18 cellular contexts compared by ENCODE assay signal in genomic region chr16:3118204-3118790, GRCh38. TPM values are rescaled to one million over a fixed set of nuclear protein-coding genes. Genes with fewer than 3 reads are reported as not detected.
DNase-seq lines count a peak whose midpoint lies in the region; ATAC-seq, FAIRE-seq and TF ChIP-seq lines count a peak whose summit lies in the region.
"Had no signal": no experiment of that assay in that cellular context is flagged by ENCODE, and none has a peak within 500 bp of the region (broad histone marks: within the 10 kb centered on the region; RNA-seq: fewer than 3 reads in every experiment).

No MANE protein-coding gene starts in this region.

- H2BK12ac ChIP-seq in neuronal stem cell (ENCODE audit: low read length), result no peak overlapping the region

- H3K27me3 Mint-ChIP-seq in chondrocyte (ENCODE audit: low read depth), result no peaks in the 10 kb centered on the region
- H3K27me3 Mint-ChIP-seq in activated CD4-positive, alpha-beta memory T cell treated with anti-CD3 and anti-CD28 coated beads, Interleukin-2, amount 10 ng/mL, durations not matched to agents 7 days and 5 days, result peaks cover 12% of the 10 kb centered on the region

- H2BK5ac ChIP-seq in IMR-90 (ENCODE audit: low read depth, low read length, poor library complexity, severe bottlenecking) (peak overlapping the region; percentile 33), neuronal stem cell (ENCODE audit: low read length) (peak overlapping the region; percentile 13)

- no CpG with 5 or more reads among the region's 16 CpGs for WGBS in IMR-90 (ENCODE audit: extremely low coverage in 2 of 2, insufficient read length in 1 of 2), 2 experiments
- no CpG with 5 or more reads among the region's 16 CpGs for WGBS in neuronal stem cell (ENCODE audit: extremely low coverage in 2 of 2, insufficient read length in 2 of 2, insufficient replicate concordance in 1 of 2), 2 donors

- 0 out of 2 replicates have a peak, but pooled peaks cover 2% of the 10 kb centered on the region for H3K9me1 ChIP-seq in IMR-90 (ENCODE audit: insufficient read depth, low read length)

- H3K27ac ChIP-seq in IMR-90 (ENCODE audit: insufficient read depth, low read length), result no peak overlapping the region
- no peak overlapping the region for H3K27ac ChIP-seq in neuronal stem cell (replicated peaks; ENCODE audit: low read length)
- H3K27ac ChIP-seq: A549 had no signal

- H2AK5ac ChIP-seq in IMR-90 (ENCODE audit: low read depth, low read length) (no peak overlapping the region), neuronal stem cell (ENCODE audit: low read depth, low read length) (no peak overlapping the region)

- H3K27me3 ChIP-seq in IMR-90 (ENCODE audit: control insufficient read depth, insufficient read depth, low read length) (no peaks in the 10 kb centered on the region), neuronal stem cell (ENCODE audit: control insufficient read depth in 3 of 3, insufficient read depth in 3 of 3, low read depth in 1 of 3, low read length in 3 of 3) (no peaks in the 10 kb centered on the region)

- H3K36me3 Mint-ChIP-seq in chondrocyte (ENCODE audit: low read depth), result peaks cover 12% of the 10 kb centered on the region
- no peaks in the 10 kb centered on the region for H3K36me3 Mint-ChIP-seq in activated CD4-positive, alpha-beta memory T cell treated with anti-CD3 and anti-CD28 coated beads, Interleukin-2, amount 10 ng/mL, durations not matched to agents 7 days and 5 days (ENCODE audit: low read depth)

- no peak overlapping the region for H3K27ac Mint-ChIP-seq in chondrocyte (ENCODE audit: unreplicated experiment)
- H3K27ac Mint-ChIP-seq in activated CD4-positive, alpha-beta memory T cell treated with anti-CD3 and anti-CD28 coated beads, Interleukin-2, amount 10 ng/mL, durations not matched to agents 7 days and 5 days, result no peak overlapping the region
- H3K27ac Mint-ChIP-seq: CD8-positive, alpha-beta T cell had no signal

- ATAC-seq in IMR-90 (ENCODE audit: low read depth) (no peak), HG02981 (IDR thresholded peaks at IDR 0.05; ENCODE audit: unreplicated experiment) (no peak)
- ATAC-seq: A549; CD8-positive, alpha-beta T cell had no signal

- H2AFZ ChIP-seq in IMR-90 (replicated peaks; ENCODE audit: low read length, poor library complexity), result no peak overlapping the region
- no peak overlapping the region for H2AFZ ChIP-seq in neuronal stem cell (ENCODE audit: low read length)

- H3K18ac ChIP-seq in IMR-90 (ENCODE audit: low read depth, low read length) (no peak overlapping the region), neuronal stem cell (ENCODE audit: low read length) (no peak overlapping the region)

- H3K36me3 ChIP-seq in IMR-90 (ENCODE audit: control insufficient read depth, insufficient read depth, low read length), result peaks cover 46% of the 10 kb centered on the region
- H3K36me3 ChIP-seq in neuronal stem cell (replicated peaks in 1 of 2; ENCODE audit: control insufficient read depth in 2 of 2, insufficient read depth in 2 of 2, low read length in 2 of 2), result peaks cover 36 to 58% of the 10 kb centered on the region in 2 donors

- TF ChIP-seq RAD21 in IMR-90 (IDR thresholded peaks at IDR 0.05; ENCODE audit: low read length), result no peak

- no peak overlapping the region for H2BK15ac ChIP-seq in IMR-90 (ENCODE audit: low read depth, low read length)
- no peak overlapping the region for H2BK15ac ChIP-seq in neuronal stem cell (ENCODE audit: low read length)

- H3K79me1 ChIP-seq in IMR-90 (ENCODE audit: low read depth in 1 of 2, low read length in 2 of 2) (peaks cover 19 to 24% of the 10 kb centered on the region in 2 experiments), neuronal stem cell (ENCODE audit: low read depth, low read length) (peaks cover 8% of the 10 kb centered on the region)

- H4K8ac ChIP-seq in IMR-90 (ENCODE audit: low read depth in 2 of 2, low read length in 2 of 2) (no peak overlapping the region), neuronal stem cell (ENCODE audit: low read depth, low read length) (no peak overlapping the region)

- no peaks in the 10 kb centered on the region for H4K20me1 ChIP-seq in IMR-90 (ENCODE audit: insufficient read depth, low read length)

- peaks cover 14% of the 10 kb centered on the region for H3K4me1 Mint-ChIP-seq in chondrocyte (ENCODE audit: low read depth)
- H3K4me1 Mint-ChIP-seq in activated CD4-positive, alpha-beta memory T cell treated with anti-CD3 and anti-CD28 coated beads, Interleukin-2, amount 10 ng/mL, durations not matched to agents 7 days and 5 days, result peaks cover 6% of the 10 kb centered on the region

- no peak for TF ChIP-seq POLR2A in GM12892 (IDR thresholded peaks at IDR 0.05; ENCODE audit: low read depth, low read length)
- TF ChIP-seq POLR2A in IMR-90 (IDR thresholded peaks at IDR 0.05; ENCODE audit: low read depth, low read length), result no peak

- H3K4me2 ChIP-seq in IMR-90 (ENCODE audit: low read depth, low read length) (no peak overlapping the region), neuronal stem cell (ENCODE audit: insufficient read depth, low read length, poor library complexity, severe bottlenecking) (no peak overlapping the region)
- H3K4me2 ChIP-seq: A549 had no signal

- dilution Hi-C loops in IMR-90 (cut with HindIII; ENCODE audit: low sequenced_read_pairs, unreplicated experiment), result no loop called here

- H3K4me3 ChIP-seq in IMR-90 (ENCODE audit: insufficient read depth, low read depth, low read length), result no peak overlapping the region
- H3K4me3 ChIP-seq in neuronal stem cell (ENCODE audit: low read length in 2 of 2), result peak overlapping the region in 1 of 2 donors; percentile 30
- H3K4me3 ChIP-seq: A549 had no signal

- no peak overlapping the region for H3K14ac ChIP-seq in IMR-90 (replicated peaks; ENCODE audit: low read depth, low read length)
- H3K14ac ChIP-seq in neuronal stem cell (ENCODE audit: low read length), result no peak overlapping the region

- H3K9me3 Mint-ChIP-seq in chondrocyte (ENCODE audit: low read depth), result no peaks in the 10 kb centered on the region
- no peaks in the 10 kb centered on the region for H3K9me3 Mint-ChIP-seq in activated CD4-positive, alpha-beta memory T cell treated with anti-CD3 and anti-CD28 coated beads, Interleukin-2, amount 10 ng/mL, durations not matched to agents 7 days and 5 days
- H3K9me3 Mint-ChIP-seq: CD14-positive monocyte; CD8-positive, alpha-beta T cell had no signal

- no peak overlapping the region for H3K56ac ChIP-seq in IMR-90 (ENCODE audit: extremely low read depth, insufficient read depth, low read length)

- H2BK120ac ChIP-seq in IMR-90 (ENCODE audit: low read depth, low read length) (no peak overlapping the region), neuronal stem cell (ENCODE audit: low read depth, low read length) (no peak overlapping the region)

- H3K9me3 ChIP-seq in IMR-90 (ENCODE audit: control insufficient read depth, insufficient read depth, low read length) (no peaks in the 10 kb centered on the region), neuronal stem cell (replicated peaks in 1 of 2; ENCODE audit: control insufficient read depth in 2 of 2, insufficient read depth in 1 of 2, low read depth in 1 of 2, low read length in 2 of 2) (no peaks in the 10 kb centered on the region)
- H3K9me3 ChIP-seq: A549 had no signal

- TF ChIP-seq CTCF in IMR-90 (conservative IDR thresholded peaks at IDR 0.05; ENCODE audit: low read depth, low read length), result no peak
- no peak for TF ChIP-seq CTCF in chondrocyte (IDR thresholded peaks at IDR 0.05)

- no peak for FAIRE-seq in GM12892 (lab: Jason Lieb, UNC)
- FAIRE-seq: A549, H1 had no signal

- no peak overlapping the region for H4K91ac ChIP-seq in IMR-90 (ENCODE audit: insufficient read depth, low read depth, low read length)
- no peak overlapping the region for H4K91ac ChIP-seq in neuronal stem cell (ENCODE audit: low read depth, low read length, poor library complexity)

- intact Hi-C loops in IMR-90 (cut with micrococcal nuclease), result no loop called here

- H3K4ac ChIP-seq in IMR-90 (ENCODE audit: low read depth, low read length), result no peak overlapping the region
- H3K4ac ChIP-seq in neuronal stem cell (ENCODE audit: low read length), result no peak overlapping the region

- no peak overlapping the region for H3K4me3 Mint-ChIP-seq in chondrocyte (ENCODE audit: unreplicated experiment)
- H3K4me3 Mint-ChIP-seq in activated CD4-positive, alpha-beta memory T cell treated with anti-CD3 and anti-CD28 coated beads, Interleukin-2, amount 10 ng/mL, durations not matched to agents 7 days and 5 days, result no peak overlapping the region
- H3K4me3 Mint-ChIP-seq: CD14-positive monocyte; CD8-positive, alpha-beta T cell had no signal

- no peak overlapping the region for H3K23ac ChIP-seq in IMR-90 (ENCODE audit: low read depth, low read length)
- no peak overlapping the region for H3K23ac ChIP-seq in neuronal stem cell (ENCODE audit: low read depth, low read length, poor library complexity)

- POLR2A ChIA-PET in IMR-90 (lab: Charles Lee; ENCODE audit: unreplicated experiment), result no interaction called here
- POLR2A ChIA-PET in activated CD4-positive, alpha-beta memory T cell treated with anti-CD3 and anti-CD28 coated beads, Interleukin-2, amount 10 ng/mL, durations not matched to agents 7 days and 5 days (lab: Charles Lee), result interaction anchor here (1.8 kb wide), 1 partner anchor 16 kb away, joined by 4 read pairs; the partner anchor contains the start of gene ZNF213

- H3K4me1 ChIP-seq in IMR-90 (ENCODE audit: control insufficient read depth, insufficient read depth, low read length) (peaks cover 9% of the 10 kb centered on the region), neuronal stem cell (ENCODE audit: control insufficient read depth in 2 of 2, insufficient read depth in 1 of 2, low read depth in 1 of 2, low read length in 2 of 2) (peaks cover 2 to 3% of the 10 kb centered on the region in 2 donors)

- peak overlapping the region; percentile 70 for H2AK9ac ChIP-seq in IMR-90 (replicated peaks; ENCODE audit: low read depth, low read length, poor library complexity)

- H2BK20ac ChIP-seq in IMR-90 (ENCODE audit: low read depth, low read length), result no peak overlapping the region

- in situ Hi-C loops in IMR-90 (cut with MboI; ENCODE audit: low sequenced_read_pairs), result no loop called here

- no peak overlapping the region for H3K9ac ChIP-seq in IMR-90 (ENCODE audit: low read depth, low read length)
- no peak overlapping the region for H3K9ac ChIP-seq in neuronal stem cell (ENCODE audit: low read depth, low read length, poor library complexity)

- BruUV-seq in IMR-90 (replicated peaks; lab: Mats Ljungman, UMichigan), result no TSS peak

- DNase-seq in GM12892 (ENCODE audit: insufficient read length), result peak; percentile 16
- no peak for DNase-seq in IMR-90
- peak; percentile 83 for DNase-seq in chondrocyte (ENCODE audit: low spot score)
- no peak for DNase-seq in neuronal stem cell (ENCODE audit: low spot score)
- DNase-seq in cerebellar nuclear complex (lab: John Stamatoyannopoulos, UW), result no peak
- DNase-seq in activated CD4-positive, alpha-beta memory T cell treated with anti-CD3 and anti-CD28 coated beads, Interleukin-2, amount 10 ng/mL, durations not matched to agents 7 days and 5 days, result no peak
- DNase-seq: CD8-positive, alpha-beta T cell; COR-L47; DND-41; GDM1; HCEC 1CT had no signal

- CTCF ChIA-PET in IMR-90 (lab: Yijun Ruan, JAX), result no interaction called here
- CTCF ChIA-PET in activated CD4-positive, alpha-beta memory T cell treated with anti-CD3 and anti-CD28 coated beads, Interleukin-2, amount 10 ng/mL, durations not matched to agents 7 days and 5 days (lab: Charles Lee), result interaction anchor here (1.1 to 2.1 kb wide), 5 partner anchors 10 to 87 kb away, joined by 3 to 14 read pairs (median 5); partner anchors contain the start of gene ZNF213

- no peak overlapping the region for H4K5ac ChIP-seq in IMR-90 (ENCODE audit: low read depth, low read length)

RNA-seq across cellular contexts. Expression of gene ZNF205, which starts 5.9 kb away (rescaled TPM):
- polyA plus RNA-seq in GM12892 (2012; ENCODE audit: missing spikeins), result not detected
- total RNA-seq in IMR-90 (2012; rRNA removed), result 8.2 and 8.3 TPM in 2 replicates
- 12.7 and 14.5 TPM in 2 replicates for polyA plus RNA-seq in IMR-90 (2012; rRNA removed)
- polyA plus RNA-seq in IMR-90 (2012; cell fraction: cytosol; rRNA removed), result 9.2 and 18.7 TPM in 2 replicates
- polyA plus RNA-seq in IMR-90 (2012; cell fraction: nucleus; rRNA removed; ENCODE audit: low replicate concordance), result 15.6 and 43.0 TPM in 2 replicates
- 12.9 to 13.7 TPM (median 13.2 TPM) in 3 replicates for total RNA-seq in chondrocyte
- 10.4 TPM for polyA plus RNA-seq in neuronal stem cell (2013, experiment 1 of 2)
- polyA plus RNA-seq in neuronal stem cell (2013, experiment 2 of 2), result 9.9 TPM
- not detected for total RNA-seq in activated CD4-positive, alpha-beta memory T cell treated with anti-CD3 and anti-CD28 coated beads, Interleukin-2, amount 10 ng/mL, durations not matched to agents 7 days and 5 days
- total RNA-seq: CD8-positive, alpha-beta T cell had no signal

RNA-seq across cellular contexts. Expression of gene ZNF213, which starts 16.5 kb away (rescaled TPM):
- polyA plus RNA-seq in GM12892 (2012; ENCODE audit: missing spikeins), result 1.6 TPM
- total RNA-seq in IMR-90 (2012; rRNA removed) (0.56 and 0.72 TPM in 2 replicates), chondrocyte (10.6 to 13.0 TPM (median 10.8 TPM) in 3 replicates)
- 4.0 and 4.1 TPM in 2 replicates for polyA plus RNA-seq in IMR-90 (2012; rRNA removed)
- polyA plus RNA-seq in IMR-90 (2012; cell fraction: cytosol; rRNA removed), result 2.3 and 4.0 TPM in 2 replicates
- 1.7 and 4.7 TPM in 2 replicates for polyA plus RNA-seq in IMR-90 (2012; cell fraction: nucleus; rRNA removed; ENCODE audit: low replicate concordance)
- 8.2 TPM for polyA plus RNA-seq in neuronal stem cell (2013, experiment 1 of 2)
- 7.9 TPM for polyA plus RNA-seq in neuronal stem cell (2013, experiment 2 of 2)
- total RNA-seq in activated CD4-positive, alpha-beta memory T cell treated with anti-CD3 and anti-CD28 coated beads, Interleukin-2, amount 10 ng/mL, durations not matched to agents 7 days and 5 days, result 10 to 100 TPM; 10.5 to 11.6 TPM

RNA-seq across cellular contexts. Expression of gene ZSCAN10, which starts 19.2 kb away (rescaled TPM):
- polyA plus RNA-seq in GM12892 (2012; ENCODE audit: missing spikeins), result not detected
- total RNA-seq in IMR-90 (2012; rRNA removed) (not detected in 2 replicates), chondrocyte (not detected in 3 replicates)
- polyA plus RNA-seq in IMR-90 (2012; rRNA removed), result not detected in 2 replicates
- polyA plus RNA-seq in IMR-90 (2012; cell fraction: cytosol; rRNA removed), result not detected in 2 replicates
- polyA plus RNA-seq in IMR-90 (2012; cell fraction: nucleus; rRNA removed; ENCODE audit: low replicate concordance), result 0.02 and 0.12 TPM in 2 replicates
- polyA plus RNA-seq in neuronal stem cell (2013, experiment 1 of 2), result 1.1 TPM
- 1.1 TPM for polyA plus RNA-seq in neuronal stem cell (2013, experiment 2 of 2)
- total RNA-seq in activated CD4-positive, alpha-beta memory T cell treated with anti-CD3 and anti-CD28 coated beads, Interleukin-2, amount 10 ng/mL, durations not matched to agents 7 days and 5 days, result under 1 TPM in 1 of 2 experiments, not detected in 1; 0.15 TPM
- total RNA-seq: HT-29 had no signal
- polyA plus RNA-seq: AG04450, BJ, CD14-positive monocyte had no signal

RNA-seq across cellular contexts. Expression of gene IL32, which starts 52.9 kb away (rescaled TPM):
- polyA plus RNA-seq in GM12892 (2012; ENCODE audit: missing spikeins), result 373 TPM
- total RNA-seq in IMR-90 (2012; rRNA removed) (21.7 and 25.6 TPM in 2 replicates), chondrocyte (7.3 to 21.0 TPM (median 17.8 TPM) in 3 replicates)
- 95.7 and 99.9 TPM in 2 replicates for polyA plus RNA-seq in IMR-90 (2012; rRNA removed)
- polyA plus RNA-seq in IMR-90 (2012; cell fraction: cytosol; rRNA removed), result 129 and 155 TPM in 2 replicates
- 61.6 and 113 TPM in 2 replicates for polyA plus RNA-seq in IMR-90 (2012; cell fraction: nucleus; rRNA removed; ENCODE audit: low replicate concordance)
- polyA plus RNA-seq in neuronal stem cell (2013, experiment 1 of 2), result 0.81 TPM
- 0.69 TPM for polyA plus RNA-seq in neuronal stem cell (2013, experiment 2 of 2)
- 1,000 to 10,000 TPM; 4,131 to 4,213 TPM for total RNA-seq in activated CD4-positive, alpha-beta memory T cell treated with anti-CD3 and anti-CD28 coated beads, Interleukin-2, amount 10 ng/mL, durations not matched to agents 7 days and 5 days

Comparison
In these comparisons a context has a peak if more than half of its experiments do, and no peak if none do; other contexts are left out.
1. DNase-seq: peak in GM12892 (single experiment) and chondrocyte (single experiment); none in IMR-90 (single experiment), neuronal stem cell (single experiment), cerebellar nuclear complex (0 of 2) and activated CD4-positive, alpha-beta memory T cell treated with anti-CD3 and anti-CD28 coated beads, Interleukin-2, amount 10 ng/mL, durations not matched to agents 7 days and 5 days (single experiment).